ENCODE assay signal across 9 cellular contexts in genomic region chr5:109290231-109290630, GRCh38.
"Had no signal": no experiment of that assay in that cellular context is flagged by ENCODE, and none has a peak within 500 bp of the region (broad histone marks: within the 10 kb centered on the region; RNA-seq: fewer than 3 reads in every experiment).

No MANE protein-coding gene starts in this region.

- H3K27ac ChIP-seq: GM23248 had no signal

- H3K9me3 ChIP-seq: HAP-1 had no signal

- H3K9ac ChIP-seq: GM23248 had no signal

- H3K4me2 ChIP-seq: GM23338 had no signal

- H3K4me1 ChIP-seq: HAP-1 had no signal

- H2AFZ ChIP-seq: GM23248, GM23338 had no signal

- DNase-seq: GM23248, GOT3, H7, H9, HCEC 1CT, HFFc6 had no signal

- FAIRE-seq: H1 had no signal

- H3K36me3 ChIP-seq: HAP-1 had no signal

- H3K4me3 ChIP-seq: GM23248, GM23338, HAP-1 had no signal
